1 cellular context compared by ENCODE assay signal in genomic region chr7:66740302-66740979, GRCh38.
TF ChIP-seq lines count a peak whose summit lies in the region.

TSS of gene RABGEF1 (plus strand) at chr7:66740733. CDS start at chr7:66771900, 31,167 bp downstream.

TF ChIP-seq in HepG2, 621 proteins besides CTCF, POLR2A, EP300 and RAD21 (continued from another document and continues in another):
- TF ChIP-seq ZBTB33 (CRISPR knock-in tag; IDR thresholded peaks at IDR 0.05), result no peak
- peak; percentile 11; the same call in 1 of the 2 replicates for TF ChIP-seq FOXO1 (CRISPR knock-in tag; IDR thresholded peaks at IDR 0.05)
- TF ChIP-seq DMTF1 (CRISPR knock-in tag; IDR thresholded peaks at IDR 0.05), result peak; percentile 72; the same call in 1 of the 2 replicates
- TF ChIP-seq NFKB2 (CRISPR knock-in tag; IDR thresholded peaks at IDR 0.05; ENCODE audit: borderline replicate concordance), result no peak; the same call in 1 of the 2 replicates
- TF ChIP-seq ZNF703 (CRISPR knock-in tag; IDR thresholded peaks at IDR 0.05; ENCODE audit: borderline replicate concordance), result 0 out of 2 replicates have a peak, but pooled peaks have one; percentile 56
- TF ChIP-seq ZNF275 (CRISPR knock-in tag; IDR thresholded peaks at IDR 0.05; ENCODE audit: borderline replicate concordance), result peak; percentile 22; the same call in 1 of the 2 replicates
- no peak; the same call in 1 of the 2 replicates for TF ChIP-seq SOX13 (IDR thresholded peaks at IDR 0.05)
- peak in 1 of 2 experiments; percentile 14; a peak in 1 of 4 replicates for TF ChIP-seq SOX13 (CRISPR knock-in tag; conservative IDR thresholded peaks at IDR 0.05 in 1 of 2, IDR thresholded peaks at IDR 0.05 in 1 of 2)
- TF ChIP-seq ZNF547 (CRISPR knock-in tag; IDR thresholded peaks at IDR 0.05), result peak; percentile 52; the same call in 1 of the 2 replicates
- TF ChIP-seq CREB1 (IDR thresholded peaks at IDR 0.05), result peak; percentile 93
- TF ChIP-seq CREB1 (CRISPR knock-in tag; IDR thresholded peaks at IDR 0.05), result peak; percentile 96
- TF ChIP-seq MIER3 (CRISPR knock-in tag; IDR thresholded peaks at IDR 0.05; ENCODE audit: borderline replicate concordance), result peak; percentile 65; the same call in 1 of the 2 replicates
- TF ChIP-seq HNF1B (CRISPR knock-in tag; IDR thresholded peaks at IDR 0.05), result peak; percentile 11; the same call in 1 of the 2 replicates
- TF ChIP-seq ELF4 (CRISPR knock-in tag; IDR thresholded peaks at IDR 0.05; ENCODE audit: borderline replicate concordance), result 0 out of 2 replicates have a peak, but pooled peaks have one; percentile 31
- TF ChIP-seq CREB3 (CRISPR knock-in tag; IDR thresholded peaks at IDR 0.05), result 0 out of 2 replicates have a peak, but pooled peaks have one; percentile 20
- TF ChIP-seq ZNF672 (CRISPR knock-in tag; IDR thresholded peaks at IDR 0.05), result no peak
- peak; percentile 39; the same call in 1 of the 2 replicates for TF ChIP-seq MXD4 (CRISPR knock-in tag; IDR thresholded peaks at IDR 0.05)
- peak; percentile 88 for TF ChIP-seq ELF1 (CRISPR knock-in tag; IDR thresholded peaks at IDR 0.05)
- TF ChIP-seq MEIS1 (CRISPR knock-in tag; IDR thresholded peaks at IDR 0.05; ENCODE audit: borderline replicate concordance), result peak; percentile 81; the same call in 1 of the 2 replicates
- peak; percentile 64; the same call in 1 of the 2 replicates for TF ChIP-seq YEATS4 (CRISPR knock-in tag; IDR thresholded peaks at IDR 0.05; ENCODE audit: borderline replicate concordance)
- TF ChIP-seq, protein P1, sequence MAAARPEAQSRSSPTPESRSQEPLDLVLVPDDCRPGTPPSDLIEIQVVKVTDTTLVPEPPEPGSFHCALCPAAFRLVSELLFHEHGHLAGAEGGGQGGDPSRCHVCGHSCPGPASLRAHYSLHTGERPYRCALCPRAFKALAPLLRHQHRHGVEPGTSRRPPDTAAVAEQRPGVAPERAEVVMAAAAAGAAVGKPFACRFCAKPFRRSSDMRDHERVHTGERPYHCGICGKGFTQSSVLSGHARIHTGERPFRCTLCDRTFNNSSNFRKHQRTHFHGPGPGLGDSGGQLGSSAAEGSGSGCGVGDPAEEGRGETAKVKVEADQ (CRISPR knock-in tag; IDR thresholded peaks at IDR 0.05; ENCODE audit: borderline replicate concordance), result peak; percentile 52; the same call in 1 of the 2 replicates
- TF ChIP-seq ZNF383 (CRISPR knock-in tag; IDR thresholded peaks at IDR 0.05; ENCODE audit: borderline replicate concordance), result peak; percentile 55; the same call in 1 of the 2 replicates
- no peak for TF ChIP-seq POLR2AphosphoS2 (IDR thresholded peaks at IDR 0.05; ENCODE audit: low read depth, low read length)
- no peak; the same call in 1 of the 2 replicates for TF ChIP-seq ZKSCAN8 (CRISPR knock-in tag; IDR thresholded peaks at IDR 0.05; ENCODE audit: borderline replicate concordance)
- TF ChIP-seq ZNF780A (CRISPR knock-in tag; IDR thresholded peaks at IDR 0.05), result no peak; the same call in 1 of the 2 replicates
- TF ChIP-seq JUND (CRISPR knock-in tag; IDR thresholded peaks at IDR 0.05), result no peak
- TF ChIP-seq, protein P2, sequence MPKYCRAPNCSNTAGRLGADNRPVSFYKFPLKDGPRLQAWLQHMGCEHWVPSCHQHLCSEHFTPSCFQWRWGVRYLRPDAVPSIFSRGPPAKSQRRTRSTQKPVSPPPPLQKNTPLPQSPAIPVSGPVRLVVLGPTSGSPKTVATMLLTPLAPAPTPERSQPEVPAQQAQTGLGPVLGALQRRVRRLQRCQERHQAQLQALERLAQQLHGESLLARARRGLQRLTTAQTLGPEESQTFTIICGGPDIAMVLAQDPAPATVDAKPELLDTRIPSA (CRISPR knock-in tag; IDR thresholded peaks at IDR 0.05; ENCODE audit: borderline replicate concordance), result peak; percentile 49; the same call in 1 of the 2 replicates
- 0 out of 2 replicates have a peak, but pooled peaks have one; percentile 27 for TF ChIP-seq PPARG (CRISPR knock-in tag; conservative IDR thresholded peaks at IDR 0.05)
- TF ChIP-seq SNAPC2 (CRISPR knock-in tag; IDR thresholded peaks at IDR 0.05), result 0 out of 2 replicates have a peak, but pooled peaks have one; percentile 59
- TF ChIP-seq POGZ (CRISPR knock-in tag; IDR thresholded peaks at IDR 0.05), result peak; percentile 46; the same call in 1 of the 2 replicates
- TF ChIP-seq, protein P3, sequence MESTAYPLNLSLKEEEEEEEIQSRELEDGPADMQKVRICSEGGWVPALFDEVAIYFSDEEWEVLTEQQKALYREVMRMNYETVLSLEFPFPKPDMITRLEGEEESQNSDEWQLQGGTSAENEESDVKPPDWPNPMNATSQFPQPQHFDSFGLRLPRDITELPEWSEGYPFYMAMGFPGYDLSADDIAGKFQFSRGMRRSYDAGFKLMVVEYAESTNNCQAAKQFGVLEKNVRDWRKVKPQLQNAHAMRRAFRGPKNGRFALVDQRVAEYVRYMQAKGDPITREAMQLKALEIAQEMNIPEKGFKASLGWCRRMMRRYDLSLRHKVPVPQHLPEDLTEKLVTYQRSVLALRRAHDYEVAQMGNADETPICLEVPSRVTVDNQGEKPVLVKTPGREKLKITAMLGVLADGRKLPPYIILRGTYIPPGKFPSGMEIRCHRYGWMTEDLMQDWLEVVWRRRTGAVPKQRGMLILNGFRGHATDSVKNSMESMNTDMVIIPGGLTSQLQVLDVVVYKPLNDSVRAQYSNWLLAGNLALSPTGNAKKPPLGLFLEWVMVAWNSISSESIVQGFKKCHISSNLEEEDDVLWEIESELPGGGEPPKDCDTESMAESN (CRISPR knock-in tag; conservative IDR thresholded peaks at IDR 0.05), result 0 out of 2 replicates have a peak, but pooled peaks have one; percentile 34
- peak; percentile 84 for TF ChIP-seq ARNTL (CRISPR knock-in tag; IDR thresholded peaks at IDR 0.05)
- TF ChIP-seq FOSL2 (CRISPR knock-in tag; IDR thresholded peaks at IDR 0.05), result peak; percentile 33; the same call in 1 of the 2 replicates
- TF ChIP-seq PATZ1 (CRISPR knock-in tag; IDR thresholded peaks at IDR 0.05), result peak; percentile 75
- TF ChIP-seq FOXK1 (CRISPR knock-in tag; IDR thresholded peaks at IDR 0.05; ENCODE audit: borderline replicate concordance, low read depth), result peak; percentile 36; the same call in 1 of the 2 replicates
- no peak for TF ChIP-seq NFRKB (IDR thresholded peaks at IDR 0.05)
- 0 out of 2 replicates have a peak, but pooled peaks have one; percentile 59 for TF ChIP-seq TARDBP (CRISPR knock-in tag; IDR thresholded peaks at IDR 0.05)
- no peak for TF ChIP-seq ZNF605 (CRISPR knock-in tag; IDR thresholded peaks at IDR 0.05)
- peak; percentile 92 for TF ChIP-seq NR2C2 (CRISPR knock-in tag; IDR thresholded peaks at IDR 0.05; ENCODE audit: borderline replicate concordance)
- TF ChIP-seq ZNF503 (CRISPR knock-in tag; IDR thresholded peaks at IDR 0.05), result no peak; the same call in 1 of the 2 replicates
- 0 out of 2 replicates have a peak, but pooled peaks have one; percentile 13 for TF ChIP-seq BCL6 (CRISPR knock-in tag; IDR thresholded peaks at IDR 0.05)
- no peak for TF ChIP-seq ZNF335 (CRISPR knock-in tag; IDR thresholded peaks at IDR 0.05)
- TF ChIP-seq ZNF501 (CRISPR knock-in tag; IDR thresholded peaks at IDR 0.05), result peak; percentile 65
- peak; percentile 50; the same call in 1 of the 2 replicates for TF ChIP-seq ZNF564 (CRISPR knock-in tag; IDR thresholded peaks at IDR 0.05)
- TF ChIP-seq FOXP1 (IDR thresholded peaks at IDR 0.05), result no peak
- TF ChIP-seq FOXP1 (CRISPR knock-in tag; IDR thresholded peaks at IDR 0.05), result no peak
- no peak for TF ChIP-seq ZNF44 (CRISPR knock-in tag; IDR thresholded peaks at IDR 0.05)
- peak; percentile 81 for TF ChIP-seq AKAP8 (CRISPR knock-in tag; IDR thresholded peaks at IDR 0.05)
- peak; percentile 83 for TF ChIP-seq HIVEP1 (CRISPR knock-in tag; IDR thresholded peaks at IDR 0.05)
- peak; percentile 77 for TF ChIP-seq ZFY (CRISPR knock-in tag; IDR thresholded peaks at IDR 0.05)
- TF ChIP-seq NFE2L2 (IDR thresholded peaks at IDR 0.05; ENCODE audit: low read length), result no peak
- TF ChIP-seq GABPA (IDR thresholded peaks at IDR 0.05; ENCODE audit: low read depth, low read length), result peak; percentile 84
- peak; percentile 93 for TF ChIP-seq GABPA (CRISPR knock-in tag; IDR thresholded peaks at IDR 0.05; ENCODE audit: low read depth)
- TF ChIP-seq ZBTB8A (CRISPR knock-in tag; IDR thresholded peaks at IDR 0.05; ENCODE audit: borderline replicate concordance, low read depth), result 0 out of 2 replicates have a peak, but pooled peaks have one; percentile 63
